Comparison of ENCODE assay signal across 20 cellular contexts in the genomic region with DNA sequence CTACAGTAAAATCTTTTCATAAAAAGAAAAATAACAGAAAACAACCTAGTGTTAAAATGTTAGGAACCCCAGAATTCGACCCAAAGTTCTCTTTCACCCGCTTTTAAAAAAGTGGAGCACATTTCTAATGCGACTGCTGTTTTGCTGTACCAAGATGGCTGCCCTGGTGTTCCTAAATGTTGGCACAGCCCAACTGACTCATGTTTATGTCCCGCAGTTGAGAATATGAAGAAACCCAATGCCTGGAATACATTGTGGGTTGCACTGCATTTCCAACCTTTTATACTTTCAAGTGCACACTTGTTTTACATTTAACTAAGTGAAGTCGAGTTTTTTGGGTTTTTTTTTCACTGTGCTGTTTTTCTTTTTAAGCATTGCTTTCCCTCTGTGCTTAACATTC. TPM values are rescaled to one million over a fixed set of nuclear protein-coding genes. Genes with fewer than 3 reads are reported as not detected.
A peak's percentile ranks its signal among the peaks of the same experiment; 100 is the strongest.
DNase-seq lines count a peak whose midpoint lies in the region; ATAC-seq and TF ChIP-seq lines count a peak whose summit lies in the region.
"Had no signal": no experiment of that assay in that cellular context is flagged by ENCODE, and none has a peak within 500 bp of the region (broad histone marks: within the 10 kb centered on the region; RNA-seq: fewer than 3 reads in every experiment).

No MANE protein-coding gene starts in this region.

- no peak overlapping the region for H3K4me3 ChIP-seq in RWPE2 (ENCODE audit: severe bottlenecking)
- no peak overlapping the region for H3K4me3 ChIP-seq in smooth muscle cell
- H3K4me3 ChIP-seq: lung had no signal

- H3K4me1 ChIP-seq in RWPE2 (ENCODE audit: insufficient read depth, poor library complexity, severe bottlenecking) = peaks cover 15% of the 10 kb centered on the region
- H3K4me1 ChIP-seq in smooth muscle cell (ENCODE audit: low read depth) = no peaks in the 10 kb centered on the region
- H3K4me1 ChIP-seq: upper lobe of right lung had no signal

- 92% methylated on average over 5 of the region's 5 CpGs for WGBS in smooth muscle cell (ENCODE audit: low lambda C conversion rate)

- H3K79me2 ChIP-seq in smooth muscle cell (ENCODE audit: low read depth) = no peaks in the 10 kb centered on the region

- H3K27me3 ChIP-seq in RWPE2 (ENCODE audit: insufficient read depth, poor library complexity, severe bottlenecking) (no peaks in the 10 kb centered on the region), smooth muscle cell (ENCODE audit: low read depth) (no peaks in the 10 kb centered on the region)
- H3K27me3 ChIP-seq: BE2C, upper lobe of right lung had no signal

- TF ChIP-seq CTCF in RWPE2 (IDR thresholded peaks at IDR 0.05; ENCODE audit: poor library complexity, severe bottlenecking) = no peak
- TF ChIP-seq CTCF in type B pancreatic cell (conservative IDR thresholded peaks at IDR 0.05) = no peak
- no peak for TF ChIP-seq CTCF in smooth muscle cell (IDR thresholded peaks at IDR 0.05; ENCODE audit: borderline replicate concordance, insufficient read depth, poor library complexity, severe bottlenecking)

- peaks cover 31% of the 10 kb centered on the region for H3K27me3 Mint-ChIP-seq in type B pancreatic cell

- no peak overlapping the region for H3K9ac ChIP-seq in smooth muscle cell (ENCODE audit: low read depth)

- H3K9me3 ChIP-seq in RWPE2 (ENCODE audit: severe bottlenecking) = no peaks in the 10 kb centered on the region
- no peaks in the 10 kb centered on the region for H3K9me3 ChIP-seq in smooth muscle cell (replicated peaks; ENCODE audit: low read depth)
- H3K9me3 ChIP-seq: BE2C, gastroesophageal sphincter, upper lobe of right lung had no signal

- DNase-seq in HS-5 (ENCODE audit: low read depth) (peak; percentile 54), RWPE2 (ENCODE audit: low spot score) (no peak), epithelial cell of prostate (ENCODE audit: low read depth, low spot score) (no peak), type B pancreatic cell (ENCODE audit: extremely low spot score, unreplicated experiment) (no peak), smooth muscle cell (lab: John Stamatoyannopoulos, UW; ENCODE audit: unreplicated experiment) (no peak)
- no peak for DNase-seq in effector CD4-positive, alpha-beta T cell
- no peak for DNase-seq in activated effector memory CD4-positive, alpha-beta T cell treated with anti-CD3 and anti-CD28 coated beads, Interleukin-2, amount 50 U/mL, for 16 hours
- DNase-seq: activated CD4-positive, alpha-beta T cell treated with anti-CD3 and anti-CD28 coated beads for 4 hours; BE2C; kidney; MV-4-11; NCI-H187; NCI-H2227 treated with DMSO at 0.1 percent for 48 hours; retina; stimulated activated CD4-positive, alpha-beta T cell treated with anti-CD3 and anti-CD28 coated beads, Interleukin-12 subunit alpha, Interleukin-12 subunit beta, amount 100 ng/mL, for 4 hours; upper lobe of right lung had no signal

- peak overlapping the region; percentile 51 for H3K4me3 Mint-ChIP-seq in type B pancreatic cell

- H4K20me1 ChIP-seq in smooth muscle cell (ENCODE audit: low read depth) = no peaks in the 10 kb centered on the region

- H3K27ac ChIP-seq in RWPE2 (ENCODE audit: poor library complexity, severe bottlenecking) = peak overlapping the region; percentile 89
- H3K27ac ChIP-seq in epithelial cell of prostate = peak overlapping the region; percentile 96
- H3K27ac ChIP-seq in smooth muscle cell (ENCODE audit: low read depth) = no peak overlapping the region
- H3K27ac ChIP-seq: upper lobe of right lung had no signal

- no peaks in the 10 kb centered on the region for H3F3A ChIP-seq in smooth muscle cell (ENCODE audit: low read depth)

- H3K36me3 ChIP-seq in RWPE2 (ENCODE audit: low read depth) = peaks cover 3% of the 10 kb centered on the region; the same call in 1 of the 2 replicates
- no peaks in the 10 kb centered on the region for H3K36me3 ChIP-seq in smooth muscle cell (ENCODE audit: low read depth)
- H3K36me3 ChIP-seq: BE2C, gastroesophageal sphincter, upper lobe of right lung had no signal

- H3K4me1 Mint-ChIP-seq in type B pancreatic cell (ENCODE audit: unreplicated experiment) = peaks cover 14% of the 10 kb centered on the region

- no peak overlapping the region for H3K27ac Mint-ChIP-seq in type B pancreatic cell
- H3K27ac Mint-ChIP-seq: activated T-helper 2 cell treated with anti-CD3 and anti-CD28 coated beads, Interferon-gamma antibody, Interleukin-2, Interleukin-4, amounts not matched to agents 10 μg/mL and 5 μg/mL and 100 μg/mL, durations not matched to agents 14 hours and 24 hours and 36 hours; brain had no signal

- no peaks in the 10 kb centered on the region for H3K36me3 Mint-ChIP-seq in type B pancreatic cell
- H3K36me3 Mint-ChIP-seq: brain had no signal

- no peak overlapping the region for H2AFZ ChIP-seq in smooth muscle cell (ENCODE audit: low read depth)

- ATAC-seq in RWPE2 (ENCODE audit: low read depth) = no peak

- H3K9me3 Mint-ChIP-seq in type B pancreatic cell = no peaks in the 10 kb centered on the region
- H3K9me3 Mint-ChIP-seq: activated T-helper 2 cell treated with anti-CD3 and anti-CD28 coated beads, Interferon-gamma antibody, Interleukin-2, Interleukin-4, amounts not matched to agents 10 μg/mL and 5 μg/mL and 100 μg/mL, durations not matched to agents 14 hours and 24 hours and 36 hours had no signal

- H3K4me2 ChIP-seq in smooth muscle cell = no peak overlapping the region

RNA-seq across cellular contexts. Expression of gene STEAP1B, which starts 0.9 kb away (rescaled TPM):
- total RNA-seq in type B pancreatic cell (ENCODE audit: low replicate concordance) (2.0 TPM in 1 of 2 replicates, not detected in the other), smooth muscle cell (0.40 and 0.58 TPM in 2 replicates)
- polyA plus RNA-seq in smooth muscle cell = 1.4 TPM in 1 of 2 replicates, not detected in the other
